In genomic region chr6:132506461-132506860, GRCh38 we compare ENCODE assay signal across 37 cellular contexts. TPM values are rescaled to one million over a fixed set of nuclear protein-coding genes. Genes with fewer than 3 reads are reported as not detected.
"Had no signal": no experiment of that assay in that cellular context is flagged by ENCODE, and none has a peak within 500 bp of the region (broad histone marks: within the 10 kb centered on the region; RNA-seq: fewer than 3 reads in every experiment).

No MANE protein-coding gene starts in this region.

- H3K27me3 ChIP-seq: esophagus squamous epithelium, neutrophil, stomach, thyroid gland, upper lobe of left lung, vagina had no signal

- H3K4me3 ChIP-seq: esophagus squamous epithelium, left ventricle myocardium inferior, lung, prostate gland, skin epidermis, stomach, thyroid gland, upper lobe of left lung, vagina had no signal

- ATAC-seq: sciatic nerve; stimulated activated effector memory CD8-positive, alpha-beta T cell treated with anti-CD3 and anti-CD28 coated beads, Interleukin-12 subunit alpha, Interleukin-12 subunit beta, amount 100 ng/mL, for 72 hours had no signal

- H3K27me3 Mint-ChIP-seq: activated CD4-positive, alpha-beta memory T cell treated with anti-CD3 and anti-CD28 coated beads for 36 hours; activated CD4-positive, alpha-beta T cell treated with anti-CD3 and anti-CD28 coated beads, Interleukin-2, amount 10 ng/mL, durations not matched to agents 24 days and 14 days; activated naive CD8-positive, alpha-beta T cell treated with anti-CD3 and anti-CD28 coated beads, Interleukin-2, amount 10 ng/mL, durations not matched to agents 7 days and 5 days had no signal

- DNase-seq: activated CD4-positive, alpha-beta memory T cell treated with anti-CD3 and anti-CD28 coated beads for 36 hours; activated CD4-positive, alpha-beta T cell treated with anti-CD3 and anti-CD28 coated beads, Interleukin-2, amount 10 ng/mL, durations not matched to agents 24 days and 14 days; activated CD4-positive, CD25-positive, alpha-beta regulatory T cell treated with anti-CD3 and anti-CD28 coated beads, Interleukin-2, amount 50 U/mL, for 72 hours; activated CD8-positive, alpha-beta memory T cell treated with anti-CD3 and anti-CD28 coated beads, Interleukin-2, amount 50 U/mL, for 4 hours; activated effector memory CD4-positive, alpha-beta T cell treated with anti-CD3 and anti-CD28 coated beads, Interleukin-2, amount 50 U/mL, for 16 hours; activated naive CD4-positive, alpha-beta T cell treated with anti-CD3 and anti-CD28 coated beads for 36 hours; activated naive CD8-positive, alpha-beta T cell treated with anti-CD3 and anti-CD28 coated beads, Interleukin-2, amount 10 ng/mL, durations not matched to agents 7 days and 5 days; activated T-cell treated with anti-CD3 and anti-CD28 coated beads, Interleukin-2, amount 50 U/mL, for 1 hour; amniotic stem cell; central memory CD4-positive, alpha-beta T cell; esophagus squamous epithelium; glutamatergic neuron; islet precursor cell; left ventricle myocardium inferior; nephron progenitor cell; retina; stimulated activated CD4-positive, alpha-beta T cell treated with anti-CD3 and anti-CD28 coated beads, Interleukin-12 subunit alpha, Interleukin-12 subunit beta, amount 100 ng/mL, for 4 hours; stimulated activated CD4-positive, alpha-beta T cell treated with anti-CD3 and anti-CD28 coated beads, Interleukin-4, amount 100 ng/mL, for 24 hours; stomach; T1000; thyroid gland; upper lobe of left lung; WERI-Rb-1 had no signal

- H3K9me3 Mint-ChIP-seq: activated CD4-positive, alpha-beta memory T cell treated with anti-CD3 and anti-CD28 coated beads for 36 hours; activated CD4-positive, alpha-beta T cell treated with anti-CD3 and anti-CD28 coated beads, Interleukin-2, amount 10 ng/mL, durations not matched to agents 24 days and 14 days; activated naive CD4-positive, alpha-beta T cell treated with anti-CD3 and anti-CD28 coated beads for 36 hours; activated naive CD8-positive, alpha-beta T cell treated with anti-CD3 and anti-CD28 coated beads, Interleukin-2, amount 10 ng/mL, durations not matched to agents 7 days and 5 days; activated T-helper 1 cell treated with anti-CD3 and anti-CD28 coated beads, Interleukin-12 subunit alpha, Interleukin-12 subunit beta, Interleukin-2, Interleukin-4 antibody, amounts not matched to agents 30 ng/mL and 10 ng/mL and 1 ng/mL, durations not matched to agents 14 hours and 24 hours and 36 hours; nephron progenitor cell; stimulated activated effector memory CD8-positive, alpha-beta T cell treated with anti-CD3 and anti-CD28 coated beads, Interleukin-12 subunit alpha, Interleukin-12 subunit beta, amount 100 ng/mL, for 72 hours had no signal

- H3K36me3 ChIP-seq: prostate gland, WERI-Rb-1 had no signal

- H3K4me1 ChIP-seq: prostate gland had no signal

- H3K27ac ChIP-seq: epithelial cell of prostate, esophagus squamous epithelium, left ventricle myocardium inferior, neutrophil, prostate gland, skin epidermis, stomach, thyroid gland, upper lobe of left lung, vagina, WERI-Rb-1 had no signal

- FAIRE-seq: frontal cortex had no signal

- H3K9me3 ChIP-seq: esophagus squamous epithelium, left ventricle myocardium inferior, neutrophil, prostate gland, stomach, thyroid gland, upper lobe of left lung, vagina had no signal

- H3K27ac Mint-ChIP-seq: activated CD4-positive, alpha-beta memory T cell treated with anti-CD3 and anti-CD28 coated beads for 36 hours; activated CD4-positive, alpha-beta T cell treated with anti-CD3 and anti-CD28 coated beads, Interleukin-2, amount 10 ng/mL, durations not matched to agents 24 days and 14 days; activated naive CD4-positive, alpha-beta T cell treated with anti-CD3 and anti-CD28 coated beads for 36 hours; activated naive CD8-positive, alpha-beta T cell treated with anti-CD3 and anti-CD28 coated beads, Interleukin-2, amount 10 ng/mL, durations not matched to agents 7 days and 5 days; activated T-helper 1 cell treated with anti-CD3 and anti-CD28 coated beads, Interleukin-12 subunit alpha, Interleukin-12 subunit beta, Interleukin-2, Interleukin-4 antibody, amounts not matched to agents 30 ng/mL and 10 ng/mL and 1 ng/mL, durations not matched to agents 14 hours and 24 hours and 36 hours; nephron progenitor cell; stimulated activated effector memory CD8-positive, alpha-beta T cell treated with anti-CD3 and anti-CD28 coated beads, Interleukin-12 subunit alpha, Interleukin-12 subunit beta, amount 100 ng/mL, for 72 hours had no signal

- H3K4me3 Mint-ChIP-seq: activated CD4-positive, alpha-beta memory T cell treated with anti-CD3 and anti-CD28 coated beads for 36 hours; activated CD4-positive, alpha-beta T cell treated with anti-CD3 and anti-CD28 coated beads, Interleukin-2, amount 10 ng/mL, durations not matched to agents 24 days and 14 days; activated naive CD4-positive, alpha-beta T cell treated with anti-CD3 and anti-CD28 coated beads for 36 hours; activated naive CD8-positive, alpha-beta T cell treated with anti-CD3 and anti-CD28 coated beads, Interleukin-2, amount 10 ng/mL, durations not matched to agents 7 days and 5 days; activated T-helper 1 cell treated with anti-CD3 and anti-CD28 coated beads, Interleukin-12 subunit alpha, Interleukin-12 subunit beta, Interleukin-2, Interleukin-4 antibody, amounts not matched to agents 30 ng/mL and 10 ng/mL and 1 ng/mL, durations not matched to agents 14 hours and 24 hours and 36 hours; nephron progenitor cell; stimulated activated effector memory CD8-positive, alpha-beta T cell treated with anti-CD3 and anti-CD28 coated beads, Interleukin-12 subunit alpha, Interleukin-12 subunit beta, amount 100 ng/mL, for 72 hours had no signal

RNA-seq across cellular contexts. Expression of gene TAAR9, which starts 31.6 kb away (rescaled TPM):
- total RNA-seq: activated CD4-positive, alpha-beta memory T cell treated with anti-CD3 and anti-CD28 coated beads for 36 hours; activated CD4-positive, alpha-beta T cell treated with anti-CD3 and anti-CD28 coated beads, Interleukin-2, amount 10 ng/mL, durations not matched to agents 24 days and 14 days; activated CD8-positive, alpha-beta memory T cell treated with anti-CD3 and anti-CD28 coated beads for 36 hours; activated naive CD4-positive, alpha-beta T cell treated with anti-CD3 and anti-CD28 coated beads for 36 hours; activated naive CD8-positive, alpha-beta T cell treated with anti-CD3 and anti-CD28 coated beads, Interleukin-2, amount 10 ng/mL, durations not matched to agents 7 days and 5 days; activated T-helper 1 cell treated with anti-CD3 and anti-CD28 coated beads, Interleukin-12 subunit alpha, Interleukin-12 subunit beta, Interleukin-2, Interleukin-4 antibody, amounts not matched to agents 30 ng/mL and 10 ng/mL and 1 ng/mL, durations not matched to agents 14 hours and 24 hours and 36 hours; esophagus squamous epithelium; left ventricle myocardium inferior; lung; mucosa of gallbladder; osteocyte; prostate gland; sciatic nerve; stomach; T-helper 1 cell treated with Interleukin-12 subunit alpha and Interleukin-12 subunit beta and Interleukin-4 antibody, amounts not matched to agents 30 ng/mL and 1 ng/mL, for 36 hours; thyroid gland; upper lobe of left lung; vagina had no signal
- polyA plus RNA-seq: lung, stomach had no signal

RNA-seq across cellular contexts. Expression of gene TAAR8, which starts 46.0 kb away (rescaled TPM):
- total RNA-seq: activated CD4-positive, alpha-beta memory T cell treated with anti-CD3 and anti-CD28 coated beads for 36 hours; activated CD4-positive, alpha-beta T cell treated with anti-CD3 and anti-CD28 coated beads, Interleukin-2, amount 10 ng/mL, durations not matched to agents 24 days and 14 days; activated CD8-positive, alpha-beta memory T cell treated with anti-CD3 and anti-CD28 coated beads for 36 hours; activated naive CD4-positive, alpha-beta T cell treated with anti-CD3 and anti-CD28 coated beads for 36 hours; activated naive CD8-positive, alpha-beta T cell treated with anti-CD3 and anti-CD28 coated beads, Interleukin-2, amount 10 ng/mL, durations not matched to agents 7 days and 5 days; activated T-helper 1 cell treated with anti-CD3 and anti-CD28 coated beads, Interleukin-12 subunit alpha, Interleukin-12 subunit beta, Interleukin-2, Interleukin-4 antibody, amounts not matched to agents 30 ng/mL and 10 ng/mL and 1 ng/mL, durations not matched to agents 14 hours and 24 hours and 36 hours; esophagus squamous epithelium; frontal cortex; left ventricle myocardium inferior; lung; mucosa of gallbladder; osteocyte; prostate gland; sciatic nerve; stomach; T-helper 1 cell treated with Interleukin-12 subunit alpha and Interleukin-12 subunit beta and Interleukin-4 antibody, amounts not matched to agents 30 ng/mL and 1 ng/mL, for 36 hours; thyroid gland; upper lobe of left lung; vagina had no signal
- polyA plus RNA-seq: lung, stomach had no signal
